ENCODE assay signal across 9 cellular contexts in the genomic region with DNA sequence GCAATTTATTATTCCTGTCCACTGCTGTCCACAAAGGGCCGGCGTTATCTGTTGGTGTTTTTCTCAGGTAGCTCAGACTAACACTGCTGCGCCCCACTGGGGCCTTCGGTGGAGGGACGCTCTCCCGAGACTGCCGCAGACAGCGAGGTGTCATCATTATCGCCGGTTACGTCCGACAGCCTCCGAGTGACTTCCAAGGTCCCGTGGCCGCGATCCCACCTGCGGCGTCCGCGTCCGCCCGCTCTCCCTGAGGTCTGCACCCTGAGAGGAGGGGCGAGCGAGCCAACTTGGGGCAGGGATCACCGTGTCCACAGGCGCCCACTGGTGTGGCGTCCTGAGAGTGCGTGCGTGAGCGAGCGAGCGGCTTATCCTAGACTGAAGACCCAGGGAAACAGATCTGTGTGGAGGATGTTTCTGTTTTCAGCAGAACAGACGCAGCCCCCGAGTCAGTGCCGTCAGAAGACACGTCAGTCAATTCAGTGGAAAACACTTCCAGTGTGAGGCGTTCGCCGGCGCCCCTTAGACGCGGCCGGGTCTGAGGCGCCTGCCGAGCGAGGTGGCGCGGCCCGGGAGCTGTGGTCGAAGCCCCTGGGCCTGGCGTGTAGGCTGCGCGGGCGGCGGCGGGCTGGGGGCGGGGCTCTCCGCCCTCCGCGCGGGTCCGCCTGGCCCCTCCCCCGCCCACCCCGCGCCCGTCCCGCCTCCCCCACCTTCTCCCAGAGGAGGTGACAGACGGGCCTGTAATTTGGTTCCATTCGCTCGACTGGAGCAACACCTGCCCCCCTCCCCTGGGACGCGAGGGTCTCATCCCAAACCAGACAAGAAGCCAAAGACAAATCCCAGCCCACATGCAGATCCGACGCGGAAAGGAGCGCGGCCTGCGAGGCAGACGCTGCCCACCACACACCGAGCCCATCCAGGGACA. TPM values are rescaled to one million over a fixed set of nuclear protein-coding genes. Genes with fewer than 3 reads are reported as not detected.
DNase-seq lines count a peak whose midpoint lies in the region; TF ChIP-seq lines count a peak whose summit lies in the region.
"Had no signal": no experiment of that assay in that cellular context is flagged by ENCODE, and none has a peak within 500 bp of the region (broad histone marks: within the 10 kb centered on the region; RNA-seq: fewer than 3 reads in every experiment).

No MANE protein-coding gene starts in this region.

- peak overlapping the region in 6 of 11 experiments; percentile 35 to 82 (median 72); a peak in 13 of 22 replicates for H3K4me2 ChIP-seq in BLaER1 treated with 17β-estradiol and CSF1 and Interleukin-3, amounts not matched to agents 10 nM and 100 nM
- H3K4me2 ChIP-seq in mesenchymal stem cell (ENCODE audit: low read length, poor library complexity, severe bottlenecking), result peak overlapping the region; percentile 95

- WGBS in mesenchymal stem cell, result 7% methylated on average over 55 of the region's 80 CpGs
- 4 to 7% methylated on average over 49 to 73 of the region's 80 CpGs for WGBS in tibial nerve, 2 donors

- H3K4me3 ChIP-seq in BLaER1 treated with 17β-estradiol and CSF1 and Interleukin-3, amounts not matched to agents 10 nM and 100 nM, result no peak overlapping the region
- H3K4me3 ChIP-seq in mesenchymal stem cell (ENCODE audit: insufficient read depth in 1 of 2, low read depth in 1 of 2, low read length in 2 of 2), result peak overlapping the region; percentile 43 to 72
- H3K4me3 ChIP-seq in tibial nerve, result peak overlapping the region; percentile 25 to 56 (median 42)

- no peak for TF ChIP-seq CTCF in tibial nerve (IDR thresholded peaks at IDR 0.05)

- H3K9ac ChIP-seq in BLaER1 treated with 17β-estradiol and CSF1 and Interleukin-3, amounts not matched to agents 10 nM and 100 nM, result peak overlapping the region in 3 of 11 experiments; percentile 6 to 66 (median 15); a peak in 3 of 22 replicates
- peak overlapping the region; percentile 82 for H3K9ac ChIP-seq in mesenchymal stem cell (ENCODE audit: low read length)

- peak overlapping the region; percentile 16 for H2AFZ ChIP-seq in mesenchymal stem cell (ENCODE audit: low read depth, low read length)

- H3K79me1 ChIP-seq in mesenchymal stem cell (replicated peaks; ENCODE audit: low read length, poor library complexity, severe bottlenecking), result no peaks in the 10 kb centered on the region

- TF ChIP-seq POLR2A in tibial nerve (IDR thresholded peaks at IDR 0.05), result no peak

- H4K8ac ChIP-seq in mesenchymal stem cell (ENCODE audit: low read length), result peak overlapping the region; percentile 81

- H2BK12ac ChIP-seq in mesenchymal stem cell (ENCODE audit: low read length in 2 of 2), result peak overlapping the region in 1 of 2 experiments; percentile 42

- H3K4me1 ChIP-seq in BLaER1 treated with 17β-estradiol and CSF1 and Interleukin-3, amounts not matched to agents 10 nM and 100 nM, result peaks cover 0 to 66% (median 14%) of the 10 kb centered on the region in 10 experiments; a peak in 12 of 20 replicates
- H3K4me1 ChIP-seq in mesenchymal stem cell (ENCODE audit: control insufficient read depth, insufficient read depth, low read depth, low read length) (peaks cover 16% of the 10 kb centered on the region), tibial nerve (peaks cover 0 to 15% (median 0%) of the 10 kb centered on the region in 4 donors)

- peaks cover 0 to 7% (median 0%) of the 10 kb centered on the region in 11 experiments; a peak in 3 of 22 replicates for H3K9me3 ChIP-seq in BLaER1 treated with 17β-estradiol and CSF1 and Interleukin-3, amounts not matched to agents 10 nM and 100 nM (replicated peaks in 1 of 11)
- H3K9me3 ChIP-seq in mesenchymal stem cell (ENCODE audit: control insufficient read depth, low read length) (no peaks in the 10 kb centered on the region), tibial nerve (peaks cover 0 to 5% (median 2%) of the 10 kb centered on the region in 4 donors)

- H4K91ac ChIP-seq in mesenchymal stem cell (ENCODE audit: low read length), result peak overlapping the region; percentile 43

- no peak overlapping the region for H2BK15ac ChIP-seq in mesenchymal stem cell (ENCODE audit: low read depth, poor library complexity, severe bottlenecking)

- H3K36me3 ChIP-seq in BLaER1 treated with 17β-estradiol and CSF1 and Interleukin-3, amounts not matched to agents 10 nM and 100 nM, result no peaks in the 10 kb centered on the region
- no peaks in the 10 kb centered on the region for H3K36me3 ChIP-seq in mesenchymal stem cell (ENCODE audit: control insufficient read depth in 1 of 2, insufficient read depth in 2 of 2, low read depth in 1 of 2, low read length in 2 of 2)
- no peaks in the 10 kb centered on the region for H3K36me3 ChIP-seq in tibial nerve

- H4K20me1 ChIP-seq in BLaER1 treated with 17β-estradiol and CSF1 and Interleukin-3, amounts not matched to agents 10 nM and 100 nM, result no peaks in the 10 kb centered on the region

- H3K4ac ChIP-seq in mesenchymal stem cell (ENCODE audit: low read depth in 1 of 2, low read length in 2 of 2), result no peak overlapping the region

- no peak overlapping the region for H2BK120ac ChIP-seq in mesenchymal stem cell (ENCODE audit: low read depth, low read length)

- H3K27ac ChIP-seq in BLaER1 treated with 17β-estradiol and CSF1 and Interleukin-3, amounts not matched to agents 10 nM and 100 nM, result peak overlapping the region in 4 of 11 experiments; percentile 40 to 81 (median 70); a peak in 7 of 22 replicates
- no peak overlapping the region for H3K27ac ChIP-seq in mesenchymal stem cell (ENCODE audit: low read length, poor library complexity, severe bottlenecking)
- H3K27ac ChIP-seq in tibial nerve, result peak overlapping the region in 1 of 4 donors; percentile 46

- peak overlapping the region; percentile 65 to 77 for H3K18ac ChIP-seq in mesenchymal stem cell (ENCODE audit: low read depth in 1 of 2, low read length in 2 of 2)

- no peak for TF ChIP-seq EP300 in tibial nerve (IDR thresholded peaks at IDR 0.05)

- DNase-seq in NCI-H510A (lab: John Stamatoyannopoulos, UW), result peak; percentile 35
- DNase-seq in ecto neural progenitor cell (ENCODE audit: low spot score), result peak; percentile 76
- DNase-seq in mesenchymal stem cell, result peak; percentile 72
- DNase-seq in tibial nerve (ENCODE audit: low spot score in 2 of 2), result no peak
- DNase-seq in cortex of kidney (lab: John Stamatoyannopoulos, UW), result no peak
- no peak for DNase-seq in kidney glomerular epithelial cell (lab: John Stamatoyannopoulos, UW)
- no peak for DNase-seq in GDM1 (lab: John Stamatoyannopoulos, UW)

- H3K27me3 ChIP-seq in BLaER1 treated with 17β-estradiol and CSF1 and Interleukin-3, amounts not matched to agents 10 nM and 100 nM, result 0 out of 22 replicates have a peak, but pooled peaks cover 0 to 3% (median 0%) of the 10 kb centered on the region in 11 experiments
- H3K27me3 ChIP-seq in mesenchymal stem cell (ENCODE audit: control insufficient read depth in 1 of 2, insufficient read depth in 1 of 2, low read length in 2 of 2) (peaks cover 0 to 36% of the 10 kb centered on the region in 2 experiments), tibial nerve (peaks cover 0 to 20% of the 10 kb centered on the region in 2 donors)

- no peak overlapping the region for H2AK5ac ChIP-seq in mesenchymal stem cell (ENCODE audit: low read length, severe bottlenecking)

- H3K23ac ChIP-seq in mesenchymal stem cell (ENCODE audit: low read length in 2 of 2), result no peak overlapping the region

- H2BK5ac ChIP-seq in mesenchymal stem cell (ENCODE audit: low read depth, low read length, poor library complexity, severe bottlenecking), result no peak overlapping the region

- H3K14ac ChIP-seq in mesenchymal stem cell (ENCODE audit: low read length in 2 of 2), result peak overlapping the region in 1 of 2 experiments; percentile 73

RNA-seq across cellular contexts. Expression of a gene that starts 12.6 kb away (rescaled TPM):
- 0.01 TPM for polyA plus RNA-seq in mesenchymal stem cell (2013, experiment 1 of 2)
- 0.01 TPM for polyA plus RNA-seq in mesenchymal stem cell (2013, experiment 2 of 2)
- under 1 TPM in 1 of 4 donors, not detected in 3; 0.21 TPM for total RNA-seq in tibial nerve
- total RNA-seq: activated naive CD4-positive, alpha-beta T cell treated with anti-CD3 and anti-CD28 coated beads, Interleukin-2, amount 50 U/mL, for 72 hours had no signal

RNA-seq across cellular contexts. Expression of a gene that starts 59.8 kb away (rescaled TPM):
- polyA plus RNA-seq in mesenchymal stem cell (2013, experiment 1 of 2), result not detected
- polyA plus RNA-seq in mesenchymal stem cell (2013, experiment 2 of 2), result not detected
- 1 to 10 TPM; 3.6 to 7.3 (median 5.8) TPM for total RNA-seq in tibial nerve
- total RNA-seq: activated naive CD4-positive, alpha-beta T cell treated with anti-CD3 and anti-CD28 coated beads, Interleukin-2, amount 50 U/mL, for 72 hours had no signal

Comparison
In these comparisons a context has a peak if more than half of its experiments do, and no peak if none do; other contexts are left out.
1. H3K4me3 ChIP-seq: peak in mesenchymal stem cell (2 of 2) and tibial nerve (4 of 4); none in BLaER1 treated with 17β-estradiol and CSF1 and Interleukin-3, amounts not matched to agents 10 nM and 100 nM (0 of 10).
2. DNase-seq: peak in NCI-H510A (single experiment), ecto neural progenitor cell (single experiment) and mesenchymal stem cell (single experiment); none in tibial nerve (0 of 2), cortex of kidney (single experiment), kidney glomerular epithelial cell (single experiment) and GDM1 (single experiment).